20 cellular contexts compared by ENCODE assay signal in genomic region chr11:82634091-82634490, GRCh38.
"Had no signal": no experiment of that assay in that cellular context is flagged by ENCODE, and none has a peak within 500 bp of the region (broad histone marks: within the 10 kb centered on the region; RNA-seq: fewer than 3 reads in every experiment).

No MANE protein-coding gene starts in this region.

- H3K4me1 Mint-ChIP-seq: endodermal cell, natural killer cell had no signal

- DNase-seq: effector CD4-positive, alpha-beta T cell; endodermal cell; heart left ventricle; hippocampal formation; islet precursor cell; natural killer cell; posterior cingulate gyrus; sigmoid colon; stimulated activated CD4-positive, alpha-beta T cell treated with anti-CD3 and anti-CD28 coated beads, Interleukin-12 subunit alpha, Interleukin-12 subunit beta, amount 100 ng/mL, for 4 hours; stimulated activated naive CD4-positive, alpha-beta T cell treated with Interleukin-2 at 50 U/mL for 16 hours had no signal

- H3K4me3 ChIP-seq: coronary artery, heart left ventricle, right atrium auricular region, sigmoid colon, skin epidermis had no signal

- H3K9me3 Mint-ChIP-seq: type B pancreatic cell had no signal

- FAIRE-seq: endothelial cell of umbilical vein, frontal cortex, urothelium cell line had no signal

- H3K27ac ChIP-seq: coronary artery, heart left ventricle, right atrium auricular region, sigmoid colon, skin epidermis had no signal

- H3K27me3 ChIP-seq: heart left ventricle, right atrium auricular region, sigmoid colon had no signal

- H3K36me3 Mint-ChIP-seq: type B pancreatic cell had no signal

- H3K9me3 ChIP-seq: sigmoid colon had no signal

- H3K4me1 ChIP-seq: heart left ventricle, right atrium auricular region, sigmoid colon had no signal

- ATAC-seq: heart left ventricle, left lobe of liver, natural killer cell had no signal

- H3K27ac Mint-ChIP-seq: endodermal cell, mesothelial cell of epicardium, natural killer cell, type B pancreatic cell had no signal

- H3K36me3 ChIP-seq: heart left ventricle, right atrium auricular region, sigmoid colon had no signal

- H3K4me3 Mint-ChIP-seq: endodermal cell, mesothelial cell of epicardium, natural killer cell, neural crest cell, type B pancreatic cell had no signal
